16 cellular contexts compared by ENCODE assay signal in the genomic region with DNA sequence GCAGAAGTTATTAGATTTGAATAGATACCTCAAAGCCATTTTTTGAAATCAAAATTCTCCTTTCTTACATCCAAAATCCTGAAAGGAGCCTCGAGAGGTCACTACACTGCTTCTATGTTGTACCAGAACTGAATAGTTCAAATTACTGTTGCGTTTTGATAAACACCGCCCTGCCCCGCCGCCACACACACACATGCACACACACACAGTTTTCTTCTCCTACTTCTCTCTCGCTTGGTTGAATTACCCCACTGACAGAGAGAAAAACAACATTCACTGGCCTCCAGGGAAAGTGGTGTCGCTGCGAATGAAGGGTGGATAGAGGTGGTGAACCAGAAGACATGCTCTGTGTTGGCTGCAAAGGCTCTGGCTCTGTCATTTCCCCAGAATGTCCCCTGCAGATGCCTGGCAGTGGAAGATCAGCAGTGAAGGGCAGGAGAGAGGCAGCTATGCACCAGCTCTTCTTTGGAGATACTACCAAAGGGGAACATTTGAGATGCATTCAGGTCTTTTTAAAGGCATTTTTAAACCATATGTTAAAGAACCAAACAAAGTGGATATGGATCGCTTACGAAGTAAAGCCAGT.
DNase-seq lines count a peak whose midpoint lies in the region; ATAC-seq and TF ChIP-seq lines count a peak whose summit lies in the region.
"Had no signal": no experiment of that assay in that cellular context is flagged by ENCODE, and none has a peak within 500 bp of the region (broad histone marks: within the 10 kb centered on the region; RNA-seq: fewer than 3 reads in every experiment).

No MANE protein-coding gene starts in this region.

- no peak overlapping the region for H2AFZ ChIP-seq in H9 (ENCODE audit: low read length)
- peak overlapping the region; percentile 45 for H2AFZ ChIP-seq in trophoblast cell (ENCODE audit: insufficient read depth, low read length, poor library complexity)

- H4K8ac ChIP-seq in H9 (replicated peaks; ENCODE audit: insufficient read length, low read depth, low read length) (no peak overlapping the region), trophoblast cell (ENCODE audit: low read depth, low read length) (no peak overlapping the region)

- H3K79me2 ChIP-seq in H9 (ENCODE audit: insufficient read depth, low read length) (no peaks in the 10 kb centered on the region), trophoblast cell (ENCODE audit: control insufficient read depth, insufficient read depth, low read length, poor library complexity) (no peaks in the 10 kb centered on the region)

- H3K18ac ChIP-seq in H9 (ENCODE audit: insufficient read length, low read depth, low read length) (no peak overlapping the region), trophoblast cell (ENCODE audit: low read length) (no peak overlapping the region)

- peak overlapping the region in 2 of 3 experiments; percentile 4 to 67; a peak in 2 of 7 replicates for H3K27ac Mint-ChIP-seq in H9
- H3K27ac Mint-ChIP-seq: activated CD4-positive, alpha-beta memory T cell treated with anti-CD3 and anti-CD28 coated beads for 36 hours had no signal

- H3K23ac ChIP-seq in H9 (ENCODE audit: insufficient read length, low read depth, low read length) (no peak overlapping the region), trophoblast cell (ENCODE audit: low read length) (no peak overlapping the region)

- H2BK15ac ChIP-seq in H9 (ENCODE audit: low read depth, low read length) = no peak overlapping the region

- H2BK12ac ChIP-seq in H9 (ENCODE audit: insufficient read length, low read depth, low read length) (no peak overlapping the region), trophoblast cell (ENCODE audit: low read length) (peak overlapping the region; percentile 78)

- H3K4me2 ChIP-seq in H9 (ENCODE audit: insufficient read depth, insufficient read length, low read length) = no peak overlapping the region
- H3K4me2 ChIP-seq in trophoblast cell (ENCODE audit: low read length) = no peak overlapping the region

- no peaks in the 10 kb centered on the region for H3K79me1 ChIP-seq in H9 (ENCODE audit: insufficient read depth, low read depth, low read length, poor library complexity, severe bottlenecking)
- peaks cover 3% of the 10 kb centered on the region for H3K79me1 ChIP-seq in trophoblast cell (ENCODE audit: low read length)

- ATAC-seq in left ventricle myocardium superior (peak; percentile 68), GM21423 (IDR thresholded peaks at IDR 0.05; ENCODE audit: unreplicated experiment) (no peak)
- ATAC-seq: left lobe of liver had no signal

- no peak for TF ChIP-seq CTCF in H9 (conservative IDR thresholded peaks at IDR 0.05)
- TF ChIP-seq CTCF in Peyer's patch (IDR thresholded peaks at IDR 0.05) = no peak

- H3K27me3 ChIP-seq in H9 (ENCODE audit: insufficient read depth, low read length) (no peaks in the 10 kb centered on the region), trophoblast cell (ENCODE audit: insufficient read depth, low read length) (no peaks in the 10 kb centered on the region), Peyer's patch (no peaks in the 10 kb centered on the region)
- H3K27me3 ChIP-seq: cardiac muscle cell, ovary had no signal

- H3K4me1 ChIP-seq in H9 (ENCODE audit: insufficient read depth, low read length) = peaks cover 5% of the 10 kb centered on the region
- H3K4me1 ChIP-seq in trophoblast cell (ENCODE audit: control insufficient read depth in 1 of 2, insufficient read depth in 2 of 2, low read length in 2 of 2) = peaks cover 3 to 4% of the 10 kb centered on the region in 2 experiments
- no peaks in the 10 kb centered on the region for H3K4me1 ChIP-seq in Peyer's patch

- H3K23me2 ChIP-seq in H9 (ENCODE audit: insufficient read length, low read depth, low read length, poor library complexity, severe bottlenecking) = no peaks in the 10 kb centered on the region

- H3K27me3 Mint-ChIP-seq in H9 (ENCODE audit: low read depth) = no peaks in the 10 kb centered on the region; the same call in 1 of the 2 replicates
- H3K27me3 Mint-ChIP-seq: activated CD4-positive, alpha-beta memory T cell treated with anti-CD3 and anti-CD28 coated beads for 36 hours had no signal

- H2BK5ac ChIP-seq in H9 (ENCODE audit: insufficient read length, low read length) (no peak overlapping the region), trophoblast cell (ENCODE audit: low read depth, low read length, poor library complexity) (no peak overlapping the region)

- H3K36me3 Mint-ChIP-seq in H9 (ENCODE audit: insufficient read depth in 1 of 3, low read depth in 3 of 3) = no peaks in the 10 kb centered on the region
- H3K36me3 Mint-ChIP-seq: activated CD4-positive, alpha-beta memory T cell treated with anti-CD3 and anti-CD28 coated beads for 36 hours had no signal

- H3K9ac ChIP-seq in H9 (ENCODE audit: extremely low read depth, insufficient read length, low read length) (no peak overlapping the region), trophoblast cell (ENCODE audit: low read length) (no peak overlapping the region)

- peaks cover 32 to 45% of the 10 kb centered on the region in 2 experiments for H3K4me1 Mint-ChIP-seq in H9

- no peak overlapping the region for H4K12ac ChIP-seq in trophoblast cell (ENCODE audit: low read depth, low read length)

- no peak overlapping the region for H3K56ac ChIP-seq in H9 (ENCODE audit: insufficient read length, low read depth, low read length)

- H4K20me1 ChIP-seq in H9 (ENCODE audit: control insufficient read depth, insufficient read depth, insufficient read length) = no peaks in the 10 kb centered on the region

- intact Hi-C loops in left ventricle myocardium superior (cut with micrococcal nuclease) = no loop called here

- no peaks in the 10 kb centered on the region for H3K9me3 ChIP-seq in H9 (ENCODE audit: control insufficient read depth, low read depth, low read length)
- no peaks in the 10 kb centered on the region for H3K9me3 ChIP-seq in trophoblast cell (ENCODE audit: insufficient read depth, low read depth, low read length)
- no peaks in the 10 kb centered on the region for H3K9me3 ChIP-seq in Peyer's patch
- H3K9me3 ChIP-seq: ovary had no signal

- H3K4ac ChIP-seq in H9 (ENCODE audit: low read depth, low read length) = no peak overlapping the region
- H3K4ac ChIP-seq in trophoblast cell (ENCODE audit: low read depth, low read length) = no peak overlapping the region

- no peak overlapping the region for H2BK20ac ChIP-seq in H9 (ENCODE audit: low read depth, low read length, poor library complexity, severe bottlenecking)

- no CpG with 5 or more reads among the region's 10 CpGs for WGBS in H9 (ENCODE audit: extremely low coverage, insufficient read length, low lambda C conversion rate)
- WGBS in trophoblast cell (ENCODE audit: extremely low coverage, insufficient coverage, insufficient read length) = no CpG with 5 or more reads among the region's 10 CpGs

- H3K4me3 Mint-ChIP-seq in H9 = no peak overlapping the region
- H3K4me3 Mint-ChIP-seq: activated CD4-positive, alpha-beta memory T cell treated with anti-CD3 and anti-CD28 coated beads for 36 hours had no signal

- H3K27ac ChIP-seq in H9 (ENCODE audit: insufficient read length, low read depth, low read length) (no peak overlapping the region), caudate nucleus (ENCODE audit: low read depth, low read length) (peak overlapping the region; percentile 96), trophoblast cell (ENCODE audit: low read depth, low read length) (no peak overlapping the region), Peyer's patch (no peak overlapping the region)
- H3K27ac ChIP-seq: cardiac muscle cell, HL-60, ovary had no signal

- H4K91ac ChIP-seq in H9 (ENCODE audit: insufficient read length, low read depth, low read length) (no peak overlapping the region), trophoblast cell (ENCODE audit: low read depth, low read length) (peak overlapping the region; percentile 49)

- DNase-seq in H9 (no peak), caudate nucleus (lab: John Stamatoyannopoulos, UW) (peak in 23 of 61 donors; percentile 3 to 55 (median 23)), left ventricle myocardium superior (no peak), trophoblast cell (peak in 1 of 2 donors; percentile 13), Peyer's patch (no peak), GDM1 (lab: John Stamatoyannopoulos, UW) (no peak), RKO (ENCODE audit: low spot score) (no peak)
- DNase-seq: activated CD4-positive, alpha-beta memory T cell treated with anti-CD3 and anti-CD28 coated beads for 36 hours; NCI-H345; stimulated activated CD4-positive, alpha-beta T cell treated with anti-CD3 and anti-CD28 coated beads, Interleukin-1b, Interleukin-23, amount 100 ng/mL, for 48 hours; T1000 had no signal

- H2BK120ac ChIP-seq in H9 (ENCODE audit: low read depth, low read length, poor library complexity, severe bottlenecking) (no peak overlapping the region), trophoblast cell (ENCODE audit: insufficient read depth, low read length, poor library complexity) (no peak overlapping the region)

- H3K36me3 ChIP-seq in trophoblast cell (ENCODE audit: control insufficient read depth in 1 of 2, insufficient read depth in 2 of 2, low read length in 2 of 2) = no peaks in the 10 kb centered on the region
- H3K36me3 ChIP-seq in Peyer's patch = no peaks in the 10 kb centered on the region
- H3K36me3 ChIP-seq: cardiac muscle cell, ovary had no signal

- H3K4me3 ChIP-seq in trophoblast cell (ENCODE audit: low read depth, low read length) (no peak overlapping the region), Peyer's patch (no peak overlapping the region)
- H3K4me3 ChIP-seq: cardiac muscle cell, ovary had no signal

- no peak overlapping the region for H3T11ph ChIP-seq in H9 (ENCODE audit: low read length)

- H4K5ac ChIP-seq in H9 (ENCODE audit: insufficient read length, low read depth, low read length) = no peak overlapping the region

- H3K14ac ChIP-seq in H9 (ENCODE audit: insufficient read depth, low read length) (no peak overlapping the region), trophoblast cell (ENCODE audit: low read length) (no peak overlapping the region)

- H3K9me3 Mint-ChIP-seq in H9 = no peaks in the 10 kb centered on the region
- H3K9me3 Mint-ChIP-seq: activated CD4-positive, alpha-beta memory T cell treated with anti-CD3 and anti-CD28 coated beads for 36 hours had no signal

- H2AK5ac ChIP-seq in H9 (ENCODE audit: insufficient read length, low read length) (no peak overlapping the region), trophoblast cell (ENCODE audit: low read length) (no peak overlapping the region)

- no peak for TF ChIP-seq POLR2A in Peyer's patch (IDR thresholded peaks at IDR 0.05)
